In genomic region chr2:85308951-85309555, GRCh38 we compare ENCODE assay signal across 8 cellular contexts. TPM values are rescaled to one million over a fixed set of nuclear protein-coding genes. Genes with fewer than 3 reads are reported as not detected.
A peak's percentile ranks its signal among the peaks of the same experiment; 100 is the strongest.
DNase-seq lines count a peak whose midpoint lies in the region; ATAC-seq, FAIRE-seq and TF ChIP-seq lines count a peak whose summit lies in the region.

No MANE protein-coding gene starts in this region.

- ATAC-seq in pancreas: peak in 3 of 4 donors; percentile 46 to 62 (median 52)
- ATAC-seq in HG03342 (IDR thresholded peaks at IDR 0.05; ENCODE audit: unreplicated experiment): no peak
- ATAC-seq in GM19035 (IDR thresholded peaks at IDR 0.05; ENCODE audit: unreplicated experiment): no peak

- 68 to 73% methylated on average over 14 of the region's 14 CpGs for WGBS in pancreas, 2 donors

- no peaks in the 10 kb centered on the region for H3K36me3 ChIP-seq in pancreas

- intact Hi-C loops in pancreas (cut with DNase I): no loop called here

- H3K27me3 ChIP-seq in pancreas: no peaks in the 10 kb centered on the region

- no peak for FAIRE-seq in pancreas (lab: Jason Lieb, UNC)

- H3K27ac ChIP-seq in RWPE1: peak overlapping the region; percentile 48
- no peak overlapping the region for H3K27ac ChIP-seq in pancreas

- TF ChIP-seq POLR2A in GM18951 (IDR thresholded peaks at IDR 0.05; ENCODE audit: extremely low read depth, insufficient read depth, insufficient read length): peak; percentile 10

- H3K4me1 ChIP-seq in pancreas: no peaks in the 10 kb centered on the region

- in situ Hi-C loops in GM18951 (cut with MboI; ENCODE audit: low sequenced_read_pairs, unreplicated experiment): no loop called here

- H3K4me3 ChIP-seq in fibroblast of pulmonary artery (replicated peaks; ENCODE audit: low read depth, low read length) (no peak overlapping the region), pancreas (no peak overlapping the region)

- H3K9me3 ChIP-seq in pancreas: no peaks in the 10 kb centered on the region

- CTCF ChIA-PET in RWPE1 (lab: Yijun Ruan, JAX): interaction anchor here (0.5 to 3.2 kb wide), 5 partner anchors 9 to 1031 kb away, joined by 3 to 10 read pairs (median 3); no protein-coding TSS in a partner anchor

- POLR2A ChIA-PET in RWPE1 (lab: Yijun Ruan, JAX; ENCODE audit: low non-redundant PET): no interaction called here

- DNase-seq in A172 (ENCODE audit: low spot score) (peak; percentile 71), RWPE1 (ENCODE audit: low spot score) (no peak), fibroblast of pulmonary artery (ENCODE audit: low read depth) (peak; percentile 44), pancreas (peak in 3 of 6 donors; percentile 21 to 78 (median 43))
- DNase-seq in activated CD8-positive, alpha-beta memory T cell treated with anti-CD3 and anti-CD28 coated beads, Interleukin-2, amount 50 U/mL, for 4 hours: no peak

- no peak for TF ChIP-seq CTCF in RWPE1 (conservative IDR thresholded peaks at IDR 0.05; ENCODE audit: low read depth)
- TF ChIP-seq CTCF in fibroblast of pulmonary artery (IDR thresholded peaks at IDR 0.05; ENCODE audit: low read length, missing control alignments): no peak
- TF ChIP-seq CTCF in pancreas (IDR thresholded peaks at IDR 0.05): no peak

RNA-seq across cellular contexts. Expression of gene TGOLN2, which starts 18.7 kb away (rescaled TPM):
- 114 and 120 TPM in 2 replicates for total RNA-seq in A172 (2014; rRNA removed; shearing (Covaris generic))
- total RNA-seq in pancreas: 10 to 100 TPM; 33.1 to 74.7 (median 43.1) TPM
- polyA plus RNA-seq in pancreas: 10 to 100 TPM; 17.7 to 33.7 TPM

RNA-seq across cellular contexts. Expression of gene RETSAT, which starts 45.3 kb away (rescaled TPM):
- 40.5 and 41.5 TPM in 2 replicates for total RNA-seq in A172 (2014; rRNA removed; shearing (Covaris generic))
- 10 to 100 TPM; 24.9 to 48.3 (median 35.0) TPM for total RNA-seq in pancreas
- 10 to 100 TPM; 20.7 to 22.1 TPM for polyA plus RNA-seq in pancreas

RNA-seq across cellular contexts. Expression of gene ELMOD3, which starts 45.5 kb away (rescaled TPM):
- 14.8 and 14.9 TPM in 2 replicates for total RNA-seq in A172 (2014; rRNA removed; shearing (Covaris generic))
- 10 to 100 TPM in 1 of 6 donors, 1 to 10 TPM in 5; 3.9 to 10.5 (median 6.6) TPM for total RNA-seq in pancreas
- polyA plus RNA-seq in pancreas: 10 to 100 TPM; 21.1 to 22.9 TPM

Comparison
In these comparisons a context has a peak if more than half of its experiments do, and no peak if none do; other contexts are left out.
1. DNase-seq: peak in A172 (single experiment) and fibroblast of pulmonary artery (single experiment); none in RWPE1 (single experiment) and activated CD8-positive, alpha-beta memory T cell treated with anti-CD3 and anti-CD28 coated beads, Interleukin-2, amount 50 U/mL, for 4 hours (single experiment).
2. ATAC-seq: peak in pancreas (3 of 4); none in HG03342 (single experiment) and GM19035 (single experiment).